In the genomic region with DNA sequence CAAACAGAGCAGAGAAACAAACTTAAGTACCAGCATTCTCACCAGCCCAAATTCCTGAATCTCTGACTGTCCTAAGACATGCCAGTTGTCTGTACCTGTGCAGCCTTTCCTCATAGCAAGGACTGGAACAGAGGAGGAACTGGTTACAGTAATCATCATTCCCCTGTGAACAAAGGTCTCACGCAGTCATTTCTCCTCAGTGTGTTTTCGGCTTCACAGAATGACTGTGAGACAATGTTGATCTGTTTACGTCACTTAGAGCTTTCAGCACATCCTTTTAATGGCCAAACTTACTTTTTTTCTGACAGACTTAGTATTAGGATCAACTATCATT, we compare ENCODE assay signal across 20 cellular contexts.
"Had no signal": no experiment of that assay in that cellular context is flagged by ENCODE, and none has a peak within 500 bp of the region (broad histone marks: within the 10 kb centered on the region; RNA-seq: fewer than 3 reads in every experiment).

No MANE protein-coding gene starts in this region.

- H3K4me3 ChIP-seq: colonic mucosa, dorsolateral prefrontal cortex, esophagus muscularis mucosa, gastrocnemius medialis, testis, upper lobe of left lung had no signal

- ATAC-seq: activated CD8-positive, alpha-beta T cell treated with anti-CD3 and anti-CD28 coated beads, Interleukin-2, amount 10 ng/mL, durations not matched to agents 7 days and 5 days; effector memory CD8-positive, alpha-beta T cell; gastrocnemius medialis; sciatic nerve; stimulated activated naive B cell treated with anti-CD40 and anti-IgM and Interleukin-4, amounts not matched to agents 10 μg/mL and 1 μg/mL and 100 μg/mL, for 72 hours had no signal

- H3K27ac ChIP-seq: colonic mucosa, dorsolateral prefrontal cortex, esophagus muscularis mucosa, gastrocnemius medialis, testis, upper lobe of left lung had no signal

- H3K27me3 Mint-ChIP-seq: activated naive CD8-positive, alpha-beta T cell treated with anti-CD3 and anti-CD28 coated beads for 36 hours; effector memory CD8-positive, alpha-beta T cell; naive B cell; stimulated activated naive B cell treated with anti-CD40 and anti-IgM and Interleukin-4, amounts not matched to agents 10 μg/mL and 1 μg/mL and 100 μg/mL, for 72 hours had no signal

- H3K4me1 ChIP-seq: colonic mucosa, testis had no signal

- H3K36me3 ChIP-seq: colonic mucosa, esophagus muscularis mucosa, gastrocnemius medialis, upper lobe of left lung had no signal

- H3K27me3 ChIP-seq: colonic mucosa, dorsolateral prefrontal cortex, esophagus muscularis mucosa, gastrocnemius medialis, testis, upper lobe of left lung had no signal

- DNase-seq: activated CD4-positive, alpha-beta T cell treated with anti-CD3 and anti-CD28 coated beads for 1 hour; activated CD4-positive, alpha-beta T cell treated with anti-CD3 and anti-CD28 coated beads, Interleukin-2, amount 50 U/mL, for 1 hour; activated CD8-positive, alpha-beta T cell treated with anti-CD3 and anti-CD28 coated beads, Interleukin-2, amount 10 ng/mL, durations not matched to agents 7 days and 5 days; activated naive CD4-positive, alpha-beta T cell treated with Interleukin-2 at 50 U/mL for 16 hours; activated naive CD8-positive, alpha-beta T cell treated with anti-CD3 and anti-CD28 coated beads for 36 hours; colonic mucosa; dorsolateral prefrontal cortex; effector memory CD8-positive, alpha-beta T cell; gastrocnemius medialis; hypothalamus; naive B cell; small intestine; stimulated activated CD4-positive, alpha-beta T cell treated with anti-CD3 and anti-CD28 coated beads, Interleukin-15, amount 100 ng/mL, for 24 hours; stimulated activated naive B cell treated with anti-CD40 and anti-IgM and Interleukin-4, amounts not matched to agents 10 μg/mL and 1 μg/mL and 100 μg/mL, for 72 hours; testis; upper lobe of left lung had no signal

- H3K4me1 Mint-ChIP-seq: activated naive CD8-positive, alpha-beta T cell treated with anti-CD3 and anti-CD28 coated beads for 36 hours had no signal

- FAIRE-seq: astrocyte, small intestine had no signal

- H3K9me3 ChIP-seq: colonic mucosa, gastrocnemius medialis, testis had no signal

- H3K4me3 Mint-ChIP-seq: activated CD8-positive, alpha-beta T cell treated with anti-CD3 and anti-CD28 coated beads, Interleukin-2, amount 10 ng/mL, durations not matched to agents 7 days and 5 days; activated naive CD8-positive, alpha-beta T cell treated with anti-CD3 and anti-CD28 coated beads for 36 hours; effector memory CD8-positive, alpha-beta T cell; naive B cell; stimulated activated naive B cell treated with anti-CD40 and anti-IgM and Interleukin-4, amounts not matched to agents 10 μg/mL and 1 μg/mL and 100 μg/mL, for 72 hours; T-helper 2 cell treated with Interferon-gamma antibody and Interleukin-4, amounts not matched to agents 5 μg/mL and 100 μg/mL, for 36 hours had no signal

- H3K27ac Mint-ChIP-seq: activated CD8-positive, alpha-beta T cell treated with anti-CD3 and anti-CD28 coated beads, Interleukin-2, amount 10 ng/mL, durations not matched to agents 7 days and 5 days; activated naive CD8-positive, alpha-beta T cell treated with anti-CD3 and anti-CD28 coated beads for 36 hours; T-helper 2 cell treated with Interferon-gamma antibody and Interleukin-4, amounts not matched to agents 5 μg/mL and 100 μg/mL, for 36 hours had no signal
